Comparison of ENCODE assay signal across 8 cellular contexts in the genomic region with DNA sequence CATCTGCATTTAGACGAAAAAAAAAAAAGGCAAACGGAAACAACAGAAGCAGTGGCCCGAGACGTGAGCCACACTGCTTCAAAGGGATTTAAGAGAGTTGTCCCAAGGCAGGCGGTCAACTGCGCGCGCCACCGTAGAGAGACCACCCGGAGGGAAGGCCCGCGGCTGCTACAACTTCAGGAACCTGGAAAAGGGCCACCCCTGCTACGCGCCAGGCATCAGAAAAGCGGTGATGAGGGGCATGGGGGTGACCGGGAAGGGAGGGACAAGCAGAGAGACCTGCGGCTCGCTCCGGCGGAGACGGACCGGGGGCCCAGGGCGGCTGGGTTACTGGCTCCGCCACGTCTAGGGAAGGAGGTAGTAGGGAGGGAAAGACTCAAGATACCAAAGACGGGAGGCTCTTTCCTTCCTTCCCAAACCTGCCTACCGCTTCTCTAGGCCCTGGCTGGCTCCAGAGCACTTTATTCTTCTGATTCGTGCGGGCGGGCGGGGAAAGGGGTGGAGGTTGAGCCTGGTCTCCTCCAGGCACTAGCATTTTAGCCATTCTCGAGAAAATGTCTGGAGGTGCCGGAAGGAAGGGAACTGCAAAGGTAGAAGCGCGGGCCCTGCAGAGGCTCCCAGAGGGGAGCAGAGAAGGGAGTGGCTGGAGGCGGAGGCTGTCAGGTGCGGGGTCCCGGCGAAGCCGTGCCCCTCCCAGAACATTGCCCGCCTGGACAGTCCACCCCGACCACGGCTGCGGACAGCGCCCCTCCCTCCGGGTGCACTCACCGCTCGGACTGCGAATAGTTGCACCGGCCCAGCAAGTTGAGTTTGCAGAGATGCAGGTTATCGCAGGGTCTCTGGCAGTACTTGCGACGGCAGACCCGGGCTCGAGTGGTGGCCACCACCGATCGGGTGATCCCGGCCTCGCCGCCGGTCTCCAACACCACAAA. TPM values are rescaled to one million over a fixed set of nuclear protein-coding genes. Genes with fewer than 3 reads are reported as not detected.
DNase-seq lines count a peak whose midpoint lies in the region; ATAC-seq, FAIRE-seq and TF ChIP-seq lines count a peak whose summit lies in the region.

No MANE protein-coding gene starts in this region.

- no peak for TF ChIP-seq CTCF in ascending aorta (IDR thresholded peaks at IDR 0.05)

- H3K4me1 Mint-ChIP-seq in activated CD4-positive, alpha-beta T cell treated with anti-CD3 and anti-CD28 coated beads for 36 hours = peaks cover 32% of the 10 kb centered on the region

- H3K4me1 ChIP-seq in ascending aorta (peaks cover 0 to 4% of the 10 kb centered on the region in 2 donors), small intestine (ENCODE audit: control insufficient read depth in 2 of 2, insufficient read depth in 1 of 2, low read depth in 1 of 2, low read length in 1 of 2) (peaks cover 0 to 2% of the 10 kb centered on the region in 2 donors)

- no peaks in the 10 kb centered on the region for H3K9me3 ChIP-seq in ascending aorta
- H3K9me3 ChIP-seq in iPS-18c (ENCODE audit: control insufficient read depth, insufficient read depth, low read length) = no peaks in the 10 kb centered on the region
- H3K9me3 ChIP-seq in small intestine (ENCODE audit: control insufficient read depth, low read depth) = no peaks in the 10 kb centered on the region

- intact Hi-C loops in activated CD4-positive, alpha-beta T cell treated with anti-CD3 and anti-CD28 coated beads for 36 hours (cut with DNase I, micrococcal nuclease) = loop anchor here (1.0 to 5.0 kb wide), 11 partner anchors 10 to 646 kb away; partner anchors contain the start of genes UBN2 (in 2 of the 2), FMC1 (in 1 of the 2), LUC7L2 (in 1 of the 2) and TRIM24 (in 1 of the 2)
- intact Hi-C loops in ascending aorta (cut with DNase I) = loop anchor here (1.0 to 10.0 kb wide), 2 partner anchors 25 to 246 kb away; partner anchors contain the start of gene LUC7L2

- H3K4me3 ChIP-seq in ascending aorta = peak overlapping the region; percentile 98 to 100
- peak overlapping the region; percentile 94 for H3K4me3 ChIP-seq in iPS-18c (ENCODE audit: insufficient read depth, low read depth, low read length)
- H3K4me3 ChIP-seq in small intestine (ENCODE audit: low read depth in 1 of 2, low read length in 2 of 2) = peak overlapping the region; percentile 94 to 99

- CTCF ChIA-PET in activated CD4-positive, alpha-beta T cell treated with anti-CD3 and anti-CD28 coated beads for 36 hours (lab: Charles Lee) = no interaction called here

- peak overlapping the region; percentile 99 for H3K4me3 Mint-ChIP-seq in activated CD4-positive, alpha-beta T cell treated with anti-CD3 and anti-CD28 coated beads for 36 hours

- H3K27ac ChIP-seq in ascending aorta (peak overlapping the region; percentile 97 to 98), small intestine (ENCODE audit: low read depth in 1 of 2, low read length in 1 of 2) (peak overlapping the region; percentile 98 to 100)

- H3K36me3 Mint-ChIP-seq in activated CD4-positive, alpha-beta T cell treated with anti-CD3 and anti-CD28 coated beads for 36 hours (ENCODE audit: low read depth) = peaks cover 46% of the 10 kb centered on the region

- no peaks in the 10 kb centered on the region for H3K36me3 ChIP-seq in ascending aorta
- H3K36me3 ChIP-seq in small intestine (ENCODE audit: control insufficient read depth in 2 of 2, insufficient read depth in 2 of 2, low read length in 2 of 2) = no peaks in the 10 kb centered on the region

- no peaks in the 10 kb centered on the region for H3K9me3 Mint-ChIP-seq in activated CD4-positive, alpha-beta T cell treated with anti-CD3 and anti-CD28 coated beads for 36 hours (ENCODE audit: low read depth)

- H3K27ac Mint-ChIP-seq in activated CD4-positive, alpha-beta T cell treated with anti-CD3 and anti-CD28 coated beads for 36 hours = peak overlapping the region; percentile 96

- POLR2A ChIA-PET in activated CD4-positive, alpha-beta T cell treated with anti-CD3 and anti-CD28 coated beads for 36 hours (lab: Charles Lee) = interaction anchor here (0.7 kb wide), 2 partner anchors 14 to 251 kb away, joined by 4 to 5 read pairs; partner anchors contain the start of gene LUC7L2

- WGBS in small intestine, 3 donors = 0% methylated on average over 53 to 61 of the region's 61 CpGs

- no peak for ATAC-seq in activated CD4-positive, alpha-beta T cell treated with anti-CD3 and anti-CD28 coated beads for 36 hours
- ATAC-seq in HG02642 (IDR thresholded peaks at IDR 0.05; ENCODE audit: poor library complexity, unreplicated experiment) = peak; percentile 10

- no peak for FAIRE-seq in small intestine (lab: Jason Lieb, UNC)

- H3K27me3 ChIP-seq in ascending aorta = no peaks in the 10 kb centered on the region
- no peaks in the 10 kb centered on the region for H3K27me3 ChIP-seq in small intestine (ENCODE audit: control insufficient read depth in 2 of 2, insufficient read depth in 2 of 2, low read length in 2 of 2)

- no peaks in the 10 kb centered on the region for H3K27me3 Mint-ChIP-seq in activated CD4-positive, alpha-beta T cell treated with anti-CD3 and anti-CD28 coated beads for 36 hours

- DNase-seq in activated CD4-positive, alpha-beta T cell treated with anti-CD3 and anti-CD28 coated beads for 36 hours = peak; percentile 54
- DNase-seq in activated CD4-positive, alpha-beta T cell treated with anti-CD3 and anti-CD28 coated beads, Interleukin-2, amount 50 U/mL, for 4 hours = no peak
- DNase-seq in NCI-H2171 treated with DMSO at 0.1 percent for 48 hours (lab: John Stamatoyannopoulos, UW) = peak; percentile 37
- peak in 1 of 2 donors; percentile 71 for DNase-seq in ascending aorta (ENCODE audit: low spot score in 2 of 2)
- peak; percentile 32 for DNase-seq in small intestine
- DNase-seq in epidermal melanocyte (ENCODE audit: insufficient read length, low spot score) = no peak

RNA-seq across cellular contexts. Expression of gene ZC3HAV1, which starts 1.0 kb away (rescaled TPM):
- 100 to 1,000 TPM; 110 to 120 TPM for total RNA-seq in activated CD4-positive, alpha-beta T cell treated with anti-CD3 and anti-CD28 coated beads for 36 hours
- total RNA-seq in ascending aorta = 25.0 TPM
- polyA plus RNA-seq in small intestine = 10 to 100 TPM in 1 of 3 donors, 1 to 10 TPM in 2; 7.3 to 10.2 (median 9.4) TPM

Comparison
In these comparisons a context has a peak if more than half of its experiments do, and no peak if none do; other contexts are left out.
1. DNase-seq: peak in activated CD4-positive, alpha-beta T cell treated with anti-CD3 and anti-CD28 coated beads for 36 hours (single experiment), NCI-H2171 treated with DMSO at 0.1 percent for 48 hours (single experiment) and small intestine (single experiment); none in activated CD4-positive, alpha-beta T cell treated with anti-CD3 and anti-CD28 coated beads, Interleukin-2, amount 50 U/mL, for 4 hours (0 of 2) and epidermal melanocyte (single experiment).
2. Peak in every context shown above with its lines, with median percentiles within 50 percentile points of each other: H3K4me3 ChIP-seq.